ENCODE assay signal across 40 cellular contexts in the genomic region with DNA sequence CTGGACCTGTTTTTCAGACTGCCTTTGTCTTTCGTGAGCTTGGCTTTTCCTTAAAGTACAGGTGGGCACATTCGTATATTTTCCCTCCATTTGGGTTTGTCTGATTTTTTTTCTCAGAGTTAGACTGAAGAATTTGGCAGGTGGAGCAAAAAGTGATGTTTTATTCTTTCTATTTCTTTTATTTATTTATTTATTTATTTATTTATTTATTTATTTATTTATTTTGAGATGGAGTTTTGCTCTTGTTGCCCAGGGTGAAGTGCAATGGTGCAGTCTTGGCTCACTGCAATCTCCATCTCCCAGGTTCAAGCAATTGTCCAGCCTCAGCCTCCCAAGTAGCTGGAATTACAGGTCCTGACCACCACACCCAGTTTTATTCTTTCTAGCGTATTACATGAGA.
"Had no signal": no experiment of that assay in that cellular context is flagged by ENCODE, and none has a peak within 500 bp of the region (broad histone marks: within the 10 kb centered on the region; RNA-seq: fewer than 3 reads in every experiment).

No MANE protein-coding gene starts in this region.

- DNase-seq: activated effector memory CD4-positive, alpha-beta T cell treated with anti-CD3 and anti-CD28 coated beads, Interleukin-2, amount 50 U/mL, for 16 hours; activated effector memory CD4-positive, alpha-beta T cell treated with Interleukin-2 at 50 U/mL for 16 hours; activated gamma-delta T cell; activated gamma-delta T cell treated with Interleukin-2 at 50 U/mL for 16 hours; activated naive CD4-positive, alpha-beta T cell; activated naive CD4-positive, alpha-beta T cell treated with anti-CD3 and anti-CD28 coated beads for 36 hours; activated naive CD4-positive, alpha-beta T cell treated with anti-CD3 and anti-CD28 coated beads, Interleukin-2, amount 10 ng/mL, durations not matched to agents 7 days and 5 days; activated naive CD4-positive, alpha-beta T cell treated with anti-CD3 and anti-CD28 coated beads, Interleukin-2, amount 50 U/mL, for 16 hours; activated naive CD4-positive, alpha-beta T cell treated with Interleukin-2 at 50 U/mL for 16 hours; activated naive CD8-positive, alpha-beta T cell treated with anti-CD3 and anti-CD28 coated beads for 36 hours; activated naive CD8-positive, alpha-beta T cell treated with anti-CD3 and anti-CD28 coated beads, Interleukin-2, amount 10 ng/mL, durations not matched to agents 7 days and 5 days; activated naive CD8-positive, alpha-beta T cell treated with anti-CD3 and anti-CD28 coated beads, Interleukin-2, amount 50 U/mL, for 24 hours; activated T-cell treated with anti-CD3 and anti-CD28 coated beads, Interleukin-2, amount 50 U/mL, for 1 hour; activated T-cell treated with anti-CD3 and anti-CD28 coated beads, Interleukin-2, amount 50 U/mL, for 24 hours; activated T-cell treated with anti-CD3 and anti-CD28 coated beads, Interleukin-2, amount 50 U/mL, for 4 hours; activated T-cell treated with anti-CD3 and anti-CD28 coated beads, Interleukin-2, amount 50 U/mL, for 48 hours; activated T-cell treated with anti-CD3 and anti-CD28 coated beads, Interleukin-2, amount 50 U/mL, for 72 hours; adrenal gland; amniotic stem cell; amygdala; anterior cingulate cortex; aorta; body of pancreas; brain microvascular endothelial cell; caudate nucleus; central memory CD4-positive, alpha-beta T cell; cerebellar nuclear complex had no signal

- ATAC-seq: activated naive CD4-positive, alpha-beta T cell treated with anti-CD3 and anti-CD28 coated beads, Interleukin-2, amount 50 U/mL, for 72 hours; activated naive CD8-positive, alpha-beta T cell treated with anti-CD3 and anti-CD28 coated beads, Interleukin-2, amount 50 U/mL, for 24 hours; activated T-cell treated with anti-CD3 and anti-CD28 coated beads, Interleukin-2, amount 50 U/mL, for 4 hours; activated T-cell treated with anti-CD3 and anti-CD28 coated beads, Interleukin-2, amount 50 U/mL, for 72 hours; activated T-helper 17 cell treated with anti-CD3 and anti-CD28 coated beads, Interleukin-2, amount 50 U/mL, for 72 hours; body of pancreas had no signal

- H3K4me1 ChIP-seq: adrenal gland, ascending aorta, body of pancreas, breast epithelium had no signal

- H3K27ac Mint-ChIP-seq: activated naive CD4-positive, alpha-beta T cell treated with anti-CD3 and anti-CD28 coated beads for 36 hours; activated naive CD4-positive, alpha-beta T cell treated with anti-CD3 and anti-CD28 coated beads, Interleukin-2, amount 10 ng/mL, durations not matched to agents 7 days and 5 days; activated naive CD4-positive, alpha-beta T cell treated with anti-CD3 and anti-CD28 coated beads, Interleukin-2, amount 50 U/mL, for 24 hours; activated naive CD4-positive, alpha-beta T cell treated with anti-CD3 and anti-CD28 coated beads, Interleukin-2, amount 50 U/mL, for 72 hours; activated naive CD8-positive, alpha-beta T cell; activated naive CD8-positive, alpha-beta T cell treated with anti-CD3 and anti-CD28 coated beads for 36 hours; activated naive CD8-positive, alpha-beta T cell treated with anti-CD3 and anti-CD28 coated beads, Interleukin-2, amount 10 ng/mL, durations not matched to agents 7 days and 5 days; activated naive CD8-positive, alpha-beta T cell treated with anti-CD3 and anti-CD28 coated beads, Interleukin-2, amount 50 U/mL, for 24 hours; activated T-cell treated with anti-CD3 and anti-CD28 coated beads, Interleukin-2, amount 50 U/mL, for 24 hours; activated T-cell treated with anti-CD3 and anti-CD28 coated beads, Interleukin-2, amount 50 U/mL, for 72 hours; activated T-helper 1 cell treated with anti-CD3 and anti-CD28 coated beads, Interleukin-12 subunit alpha, Interleukin-12 subunit beta, Interleukin-2, Interleukin-4 antibody, amounts not matched to agents 30 ng/mL and 10 ng/mL and 1 ng/mL, durations not matched to agents 14 hours and 24 hours and 36 hours; activated T-helper 17 cell treated with anti-CD3 and anti-CD28 coated beads, Interleukin-2, amount 50 U/mL, for 72 hours; activated T-helper 2 cell treated with anti-CD3 and anti-CD28 coated beads, Interferon-gamma antibody, Interleukin-2, Interleukin-4, amounts not matched to agents 10 μg/mL and 5 μg/mL and 100 μg/mL, durations not matched to agents 14 hours and 24 hours and 36 hours; brain had no signal

- H3K9me3 ChIP-seq: adrenal gland, body of pancreas had no signal

- FAIRE-seq: astrocyte, bronchial epithelial cell had no signal

- H3K27ac ChIP-seq: adrenal gland, ascending aorta, body of pancreas, brain microvascular endothelial cell, breast epithelium, cardiac muscle cell had no signal

- H3K4me3 Mint-ChIP-seq: activated naive CD4-positive, alpha-beta T cell treated with anti-CD3 and anti-CD28 coated beads for 36 hours; activated naive CD4-positive, alpha-beta T cell treated with anti-CD3 and anti-CD28 coated beads, Interleukin-2, amount 10 ng/mL, durations not matched to agents 7 days and 5 days; activated naive CD4-positive, alpha-beta T cell treated with anti-CD3 and anti-CD28 coated beads, Interleukin-2, amount 50 U/mL, for 24 hours; activated naive CD8-positive, alpha-beta T cell; activated naive CD8-positive, alpha-beta T cell treated with anti-CD3 and anti-CD28 coated beads for 36 hours; activated naive CD8-positive, alpha-beta T cell treated with anti-CD3 and anti-CD28 coated beads, Interleukin-2, amount 10 ng/mL, durations not matched to agents 7 days and 5 days; activated naive CD8-positive, alpha-beta T cell treated with anti-CD3 and anti-CD28 coated beads, Interleukin-2, amount 50 U/mL, for 24 hours; activated T-cell treated with anti-CD3 and anti-CD28 coated beads, Interleukin-2, amount 50 U/mL, for 24 hours; activated T-cell treated with anti-CD3 and anti-CD28 coated beads, Interleukin-2, amount 50 U/mL, for 4 hours; activated T-cell treated with anti-CD3 and anti-CD28 coated beads, Interleukin-2, amount 50 U/mL, for 72 hours; activated T-helper 1 cell treated with anti-CD3 and anti-CD28 coated beads, Interleukin-12 subunit alpha, Interleukin-12 subunit beta, Interleukin-2, Interleukin-4 antibody, amounts not matched to agents 30 ng/mL and 10 ng/mL and 1 ng/mL, durations not matched to agents 14 hours and 24 hours and 36 hours; activated T-helper 17 cell treated with anti-CD3 and anti-CD28 coated beads, Interleukin-2, amount 50 U/mL, for 72 hours; brain; central memory CD8-positive, alpha-beta T cell had no signal

- H3K36me3 ChIP-seq: adrenal gland, ascending aorta, brain microvascular endothelial cell, breast epithelium, cardiac muscle cell had no signal

- H3K36me3 Mint-ChIP-seq: activated naive CD4-positive, alpha-beta T cell treated with anti-CD3 and anti-CD28 coated beads, Interleukin-2, amount 10 ng/mL, durations not matched to agents 7 days and 5 days; activated naive CD4-positive, alpha-beta T cell treated with anti-CD3 and anti-CD28 coated beads, Interleukin-2, amount 50 U/mL, for 24 hours; activated naive CD8-positive, alpha-beta T cell; activated naive CD8-positive, alpha-beta T cell treated with anti-CD3 and anti-CD28 coated beads for 36 hours; activated naive CD8-positive, alpha-beta T cell treated with anti-CD3 and anti-CD28 coated beads, Interleukin-2, amount 10 ng/mL, durations not matched to agents 7 days and 5 days; brain had no signal

- H3K4me1 Mint-ChIP-seq: activated naive CD4-positive, alpha-beta T cell treated with anti-CD3 and anti-CD28 coated beads, Interleukin-2, amount 10 ng/mL, durations not matched to agents 7 days and 5 days; activated naive CD4-positive, alpha-beta T cell treated with anti-CD3 and anti-CD28 coated beads, Interleukin-2, amount 50 U/mL, for 24 hours; activated naive CD8-positive, alpha-beta T cell treated with anti-CD3 and anti-CD28 coated beads for 36 hours; activated naive CD8-positive, alpha-beta T cell treated with anti-CD3 and anti-CD28 coated beads, Interleukin-2, amount 10 ng/mL, durations not matched to agents 7 days and 5 days; activated naive CD8-positive, alpha-beta T cell treated with anti-CD3 and anti-CD28 coated beads, Interleukin-2, amount 50 U/mL, for 24 hours; activated T-helper 17 cell treated with anti-CD3 and anti-CD28 coated beads, Interleukin-2, amount 50 U/mL, for 72 hours; central memory CD8-positive, alpha-beta T cell had no signal

- H3K4me3 ChIP-seq: adrenal gland, ascending aorta, body of pancreas, breast epithelium, cardiac muscle cell had no signal

- H3K27me3 ChIP-seq: adrenal gland, ascending aorta, body of pancreas, brain microvascular endothelial cell, breast epithelium, cardiac muscle cell had no signal

- H3K27me3 Mint-ChIP-seq: activated naive CD4-positive, alpha-beta T cell treated with anti-CD3 and anti-CD28 coated beads, Interleukin-2, amount 10 ng/mL, durations not matched to agents 7 days and 5 days; activated naive CD4-positive, alpha-beta T cell treated with anti-CD3 and anti-CD28 coated beads, Interleukin-2, amount 50 U/mL, for 24 hours; activated naive CD8-positive, alpha-beta T cell; activated naive CD8-positive, alpha-beta T cell treated with anti-CD3 and anti-CD28 coated beads for 36 hours; activated naive CD8-positive, alpha-beta T cell treated with anti-CD3 and anti-CD28 coated beads, Interleukin-2, amount 10 ng/mL, durations not matched to agents 7 days and 5 days; activated naive CD8-positive, alpha-beta T cell treated with anti-CD3 and anti-CD28 coated beads, Interleukin-2, amount 50 U/mL, for 24 hours; activated T-cell treated with anti-CD3 and anti-CD28 coated beads, Interleukin-2, amount 50 U/mL, for 24 hours; activated T-helper 17 cell treated with anti-CD3 and anti-CD28 coated beads, Interleukin-2, amount 50 U/mL, for 72 hours; brain; central memory CD8-positive, alpha-beta T cell had no signal
